Comparison of ENCODE assay signal across 8 cellular contexts in the genomic region with DNA sequence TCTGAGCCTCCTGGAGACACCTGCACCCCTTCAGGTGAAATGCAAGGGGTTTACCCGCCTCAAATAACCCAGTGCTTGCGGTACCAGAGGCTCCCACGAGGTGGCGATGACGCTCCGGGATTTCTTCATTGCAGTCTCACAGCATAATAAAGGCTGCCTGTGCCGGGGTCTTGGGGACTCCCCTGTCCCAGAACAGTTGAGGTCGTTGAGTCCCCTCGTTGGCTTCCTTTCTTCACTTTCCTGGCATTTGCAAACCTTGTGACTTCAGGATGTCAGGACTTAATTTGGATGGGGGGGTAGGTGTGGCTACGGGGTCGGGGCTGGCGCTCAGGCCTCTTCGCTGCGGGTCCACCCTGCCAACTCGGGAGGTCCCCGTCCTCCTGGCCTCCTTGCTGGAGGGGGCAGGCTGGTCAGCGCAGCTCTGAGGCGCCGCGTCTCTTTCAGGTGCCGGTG. TPM values are rescaled to one million over a fixed set of nuclear protein-coding genes. Genes with fewer than 3 reads are reported as not detected.
DNase-seq lines count a peak whose midpoint lies in the region; TF ChIP-seq lines count a peak whose summit lies in the region.

No MANE protein-coding gene starts in this region.

- H3K4me1 ChIP-seq in Caco-2 (peaks cover 20% of the 10 kb centered on the region), SK-N-SH (ENCODE audit: control insufficient read depth in 1 of 2, insufficient read depth in 2 of 2, low read depth in 1 of 2, low read length in 1 of 2) (peaks cover 0 to 19% of the 10 kb centered on the region in 2 experiments; a peak in 1 of 4 replicates), vagina (peaks cover 25% of the 10 kb centered on the region)

- H3K27me3 Mint-ChIP-seq in Caco-2 (ENCODE audit: insufficient read depth, unreplicated experiment) (no peaks in the 10 kb centered on the region), IgD-negative memory B cell (peaks cover 14% of the 10 kb centered on the region)
- peaks cover 8% of the 10 kb centered on the region for H3K27me3 Mint-ChIP-seq in activated naive CD4-positive, alpha-beta T cell treated with anti-CD3 and anti-CD28 coated beads for 36 hours (ENCODE audit: low read depth)

- H3F3A ChIP-seq in SK-N-SH (replicated peaks; ENCODE audit: insufficient read depth), result peaks cover 4% of the 10 kb centered on the region

- TF ChIP-seq POLR2A in vagina (IDR thresholded peaks at IDR 0.05), result no peak

- H3K4me3 ChIP-seq in Caco-2 (ENCODE audit: low read depth, low read length), result no peak overlapping the region
- H3K4me3 ChIP-seq in SK-N-SH (ENCODE audit: low read depth in 2 of 2, low read length in 1 of 2), result peak overlapping the region in 1 of 2 experiments; percentile 21; a peak in 1 of 4 replicates
- no peak overlapping the region for H3K4me3 ChIP-seq in vagina

- no peaks in the 10 kb centered on the region for H3K36me3 ChIP-seq in Caco-2 (ENCODE audit: control insufficient read depth, insufficient read depth, low read length)
- no peaks in the 10 kb centered on the region for H3K36me3 ChIP-seq in SK-N-SH (replicated peaks in 1 of 2; ENCODE audit: control insufficient read depth in 1 of 2, insufficient read depth in 2 of 2, low read length in 1 of 2)
- H3K36me3 ChIP-seq in vagina, result peaks cover 0 to 2% of the 10 kb centered on the region in 2 donors

- H3K4me2 ChIP-seq in SK-N-SH, result no peak overlapping the region

- H3K9me3 ChIP-seq in Caco-2, result no peaks in the 10 kb centered on the region
- H3K9me3 ChIP-seq in SK-N-SH, result no peaks in the 10 kb centered on the region
- H3K9me3 ChIP-seq in vagina, result no peaks in the 10 kb centered on the region

- no TSS peak for BruUV-seq in Caco-2 (replicated peaks; lab: Mats Ljungman, UMichigan)

- H3K9me2 ChIP-seq in SK-N-SH, result no peaks in the 10 kb centered on the region

- CTCF ChIA-PET in Caco-2 (lab: Charles Lee) (interaction anchor here (0.6 to 4.1 kb wide), 10 partner anchors 9 to 107 kb away, joined by 3 to 100 read pairs (median 5); partner anchors contain the start of genes GNAI2, HYAL3 and NAA80), SK-N-SH (lab: Yijun Ruan, JAX) (interaction anchor here (0.7 to 23.1 kb wide), 25 partner anchors 12 to 135 kb away, joined by 3 to 1375 read pairs (median 5); partner anchors contain the start of genes GNAI2, HYAL2, LSMEM2 and SEMA3B)
- CTCF ChIA-PET in activated naive CD4-positive, alpha-beta T cell treated with anti-CD3 and anti-CD28 coated beads for 36 hours (lab: Charles Lee), result interaction anchor here (0.5 to 8.1 kb wide), 24 partner anchors 9 to 356 kb away, joined by 3 to 151 read pairs (median 4); no protein-coding TSS in a partner anchor

- H3K4me3 Mint-ChIP-seq in Caco-2 (ENCODE audit: unreplicated experiment) (no peak overlapping the region), IgD-negative memory B cell (peak overlapping the region in 1 of 4 donors; percentile 43)
- no peak overlapping the region for H3K4me3 Mint-ChIP-seq in activated naive CD4-positive, alpha-beta T cell treated with anti-CD3 and anti-CD28 coated beads for 36 hours

- no peaks in the 10 kb centered on the region for H3K79me2 ChIP-seq in SK-N-SH (ENCODE audit: insufficient read depth)

- H3K27ac ChIP-seq in SK-N-SH (ENCODE audit: low read depth in 2 of 2, low read length in 1 of 2) (no peak overlapping the region), vagina (no peak overlapping the region)

- no peak for TF ChIP-seq EP300 in SK-N-SH (IDR thresholded peaks at IDR 0.05; ENCODE audit: borderline replicate concordance in 1 of 2, low read depth in 1 of 2, low read length in 1 of 2)

- peak; percentile 82 to 91 for TF ChIP-seq CTCF in Caco-2 (IDR thresholded peaks at IDR 0.05; ENCODE audit: insufficient read depth in 1 of 2, low read depth in 1 of 2, low read length in 1 of 2, severe bottlenecking in 1 of 2, unreplicated experiment in 1 of 2)
- peak; percentile 90 for TF ChIP-seq CTCF in SK-N-SH (IDR thresholded peaks at IDR 0.05)
- TF ChIP-seq CTCF in vagina (IDR thresholded peaks at IDR 0.05), result peak; percentile 88 to 93 (median 88)

- H2AFZ ChIP-seq in SK-N-SH (ENCODE audit: low read depth), result no peak overlapping the region

- no peaks in the 10 kb centered on the region for H4K20me1 ChIP-seq in SK-N-SH (ENCODE audit: insufficient read depth)

- peak; percentile 71 to 87 for DNase-seq in Caco-2
- DNase-seq in SK-N-SH, result peak; percentile 88
- peak; percentile 90 for DNase-seq in activated naive CD4-positive, alpha-beta T cell treated with anti-CD3 and anti-CD28 coated beads for 36 hours
- peak in 41 of 42 donors; percentile 47 to 90 (median 78) for DNase-seq in head of caudate nucleus
- peak; percentile 92 for DNase-seq in posterior vena cava (ENCODE audit: low spot score)
- no peak for DNase-seq in vagina (ENCODE audit: extremely low spot score in 2 of 2)
- no peak for DNase-seq in amniotic stem cell (lab: John Stamatoyannopoulos, UW)

- peak; percentile 89 for TF ChIP-seq RAD21 in SK-N-SH (IDR thresholded peaks at IDR 0.05; ENCODE audit: low read length)

- no peak overlapping the region for H3K9ac ChIP-seq in SK-N-SH

- intact Hi-C loops in Caco-2 (cut with micrococcal nuclease; ENCODE audit: unreplicated experiment), result loop anchor here (1.0 kb wide), 2 partner anchors 34 to 81 kb away; no protein-coding TSS in a partner anchor
- intact Hi-C loops in activated naive CD4-positive, alpha-beta T cell treated with anti-CD3 and anti-CD28 coated beads for 36 hours (cut with micrococcal nuclease), result loop anchor here (1.0 to 5.0 kb wide), 4 partner anchors 34 to 130 kb away; partner anchors contain the start of genes HYAL2 and SEMA3F
- intact Hi-C loops in head of caudate nucleus (cut with DNase I), result loop anchor here (2.0 to 5.0 kb wide), 2 partner anchors 34 to 85 kb away; partner anchors contain the start of gene LSMEM2
- intact Hi-C loops in posterior vena cava (cut with DNase I), result loop anchor here in 1 of 2 donors (5.0 kb wide), 1 partner anchor 85 kb away; the partner anchor contains the start of gene LSMEM2
- intact Hi-C loops in vagina (cut with DNase I), result loop anchor here (2.0 kb wide), 2 partner anchors 32 to 78 kb away; no protein-coding TSS in a partner anchor

- no peaks in the 10 kb centered on the region for H3K27me3 ChIP-seq in Caco-2 (replicated peaks; ENCODE audit: control insufficient read depth, insufficient read depth, low read length)
- H3K27me3 ChIP-seq in SK-N-SH (ENCODE audit: insufficient read depth), result peaks cover 33% of the 10 kb centered on the region
- H3K27me3 ChIP-seq in vagina, result peaks cover 8% of the 10 kb centered on the region

- H3K36me3 Mint-ChIP-seq in Caco-2 (ENCODE audit: insufficient read depth, unreplicated experiment) (no peaks in the 10 kb centered on the region), IgD-negative memory B cell (no peaks in the 10 kb centered on the region)
- H3K36me3 Mint-ChIP-seq in activated naive CD4-positive, alpha-beta T cell treated with anti-CD3 and anti-CD28 coated beads for 36 hours (ENCODE audit: low read depth), result no peaks in the 10 kb centered on the region

- WGBS in SK-N-SH (ENCODE audit: low lambda C conversion rate), result 7% methylated on average over 3 of the region's 21 CpGs

- H3K4me1 Mint-ChIP-seq in Caco-2 (ENCODE audit: low read depth, unreplicated experiment), result no peaks in the 10 kb centered on the region
- H3K4me1 Mint-ChIP-seq in IgD-negative memory B cell, result peaks cover 3 to 10% (median 10%) of the 10 kb centered on the region in 3 donors
- H3K4me1 Mint-ChIP-seq in activated naive CD4-positive, alpha-beta T cell treated with anti-CD3 and anti-CD28 coated beads for 36 hours (ENCODE audit: low read depth), result peaks cover 15% of the 10 kb centered on the region

- POLR2A ChIA-PET in Caco-2 (lab: Charles Lee) (no interaction called here), SK-N-SH (lab: Yijun Ruan, JAX) (no interaction called here)

- no peaks in the 10 kb centered on the region for H3K9me3 Mint-ChIP-seq in Caco-2 (ENCODE audit: unreplicated experiment)
- H3K9me3 Mint-ChIP-seq in IgD-negative memory B cell, result no peaks in the 10 kb centered on the region
- H3K9me3 Mint-ChIP-seq in activated naive CD4-positive, alpha-beta T cell treated with anti-CD3 and anti-CD28 coated beads for 36 hours, result no peaks in the 10 kb centered on the region

- H3K27ac Mint-ChIP-seq in Caco-2 (ENCODE audit: unreplicated experiment) (no peak overlapping the region), IgD-negative memory B cell (peak overlapping the region; percentile 59 to 78 (median 67))
- H3K27ac Mint-ChIP-seq in activated naive CD4-positive, alpha-beta T cell treated with anti-CD3 and anti-CD28 coated beads for 36 hours, result no peak overlapping the region

TF ChIP-seq in SK-N-SH, 30 proteins besides CTCF, POLR2A, EP300 and RAD21 (continues in another document):
- no peak for TF ChIP-seq NRF1 (IDR thresholded peaks at IDR 0.05; ENCODE audit: low read depth, low read length)

RNA-seq across cellular contexts. Expression of gene GNAT1, which starts 1.3 kb away (rescaled TPM):
- total RNA-seq in Caco-2 (2022) (0.50 TPM in 1 of 2 replicates, not detected in the other), posterior vena cava (not detected), vagina (not detected)
- polyA plus RNA-seq in IgD-negative memory B cell (not detected), SK-N-SH (2012; rRNA removed) (not detected in 2 replicates)
- not detected in 2 replicates for polyA plus RNA-seq in SK-N-SH (2012; cell fraction: cytosol; rRNA removed)
- 0.12 TPM in 1 of 2 replicates, not detected in the other for polyA plus RNA-seq in SK-N-SH (2012; cell fraction: nucleus; rRNA removed)
- total RNA-seq in activated naive CD4-positive, alpha-beta T cell treated with anti-CD3 and anti-CD28 coated beads for 36 hours, result not detected

RNA-seq across cellular contexts. Expression of gene SLC38A3, which starts 12.4 kb away (rescaled TPM):
- 11.4 and 16.8 TPM in 2 replicates for total RNA-seq in Caco-2 (2022)
- not detected for polyA plus RNA-seq in IgD-negative memory B cell
- polyA plus RNA-seq in SK-N-SH (2012; rRNA removed), result 0.84 and 0.89 TPM in 2 replicates
- 0.15 and 0.29 TPM in 2 replicates for polyA plus RNA-seq in SK-N-SH (2012; cell fraction: cytosol; rRNA removed)
- 1.6 and 2.0 TPM in 2 replicates for polyA plus RNA-seq in SK-N-SH (2012; cell fraction: nucleus; rRNA removed)
- total RNA-seq in activated naive CD4-positive, alpha-beta T cell treated with anti-CD3 and anti-CD28 coated beads for 36 hours, result not detected
- under 1 TPM; 0.37 to 0.62 TPM for total RNA-seq in posterior vena cava
- 2.0 TPM for total RNA-seq in vagina

RNA-seq across cellular contexts. Expression of gene SEMA3F, which starts 37.6 kb away (rescaled TPM):
- total RNA-seq in Caco-2 (2022), result 11.3 and 16.5 TPM in 2 replicates
- polyA plus RNA-seq in IgD-negative memory B cell, result not detected
- 23.9 and 30.4 TPM in 2 replicates for polyA plus RNA-seq in SK-N-SH (2012; rRNA removed)
- polyA plus RNA-seq in SK-N-SH (2012; cell fraction: cytosol; rRNA removed), result 15.5 and 23.2 TPM in 2 replicates
- polyA plus RNA-seq in SK-N-SH (2012; cell fraction: nucleus; rRNA removed), result 32.9 and 38.3 TPM in 2 replicates
- total RNA-seq in activated naive CD4-positive, alpha-beta T cell treated with anti-CD3 and anti-CD28 coated beads for 36 hours, result not detected
- total RNA-seq in posterior vena cava, result 10 to 100 TPM; 27.8 to 48.0 TPM
- 78.1 TPM for total RNA-seq in vagina

RNA-seq across cellular contexts. Expression of gene GNAI2, which starts 43.3 kb away (rescaled TPM):
- 59.3 and 62.0 TPM in 2 replicates for total RNA-seq in Caco-2 (2022)
- polyA plus RNA-seq in IgD-negative memory B cell, result 689 TPM
- 641 and 649 TPM in 2 replicates for polyA plus RNA-seq in SK-N-SH (2012; rRNA removed)
- polyA plus RNA-seq in SK-N-SH (2012; cell fraction: cytosol; rRNA removed), result 388 and 495 TPM in 2 replicates
- polyA plus RNA-seq in SK-N-SH (2012; cell fraction: nucleus; rRNA removed), result 361 and 439 TPM in 2 replicates
- 100 to 1,000 TPM; 272 to 276 TPM for total RNA-seq in activated naive CD4-positive, alpha-beta T cell treated with anti-CD3 and anti-CD28 coated beads for 36 hours
- 100 to 1,000 TPM; 261 to 265 TPM for total RNA-seq in posterior vena cava
- total RNA-seq in vagina, result 244 TPM

Comparison
In these comparisons a context has a peak if more than half of its experiments do, and no peak if none do; other contexts are left out.
1. DNase-seq: peak in Caco-2 (2 of 2), SK-N-SH (single experiment), activated naive CD4-positive, alpha-beta T cell treated with anti-CD3 and anti-CD28 coated beads for 36 hours (single experiment), head of caudate nucleus (41 of 42) and posterior vena cava (single experiment); none in vagina (0 of 2) and amniotic stem cell (single experiment).
2. H3K27ac Mint-ChIP-seq: peak in IgD-negative memory B cell (3 of 3); none in Caco-2 (single experiment) and activated naive CD4-positive, alpha-beta T cell treated with anti-CD3 and anti-CD28 coated beads for 36 hours (single experiment).
3. RNA of gene SEMA3F, which starts 37.6 kb away (total RNA-seq): 78.1 TPM in vagina (single experiment), 27.8 to 48.0 TPM in posterior vena cava and 11.3 to 16.5 TPM in Caco-2; not detected in activated naive CD4-positive, alpha-beta T cell treated with anti-CD3 and anti-CD28 coated beads for 36 hours; every median in the first group is over 10 times any median in the second.
4. Peak in every context shown above with its lines, with median percentiles within 50 percentile points of each other: CTCF ChIP-seq.